In the genomic region with DNA sequence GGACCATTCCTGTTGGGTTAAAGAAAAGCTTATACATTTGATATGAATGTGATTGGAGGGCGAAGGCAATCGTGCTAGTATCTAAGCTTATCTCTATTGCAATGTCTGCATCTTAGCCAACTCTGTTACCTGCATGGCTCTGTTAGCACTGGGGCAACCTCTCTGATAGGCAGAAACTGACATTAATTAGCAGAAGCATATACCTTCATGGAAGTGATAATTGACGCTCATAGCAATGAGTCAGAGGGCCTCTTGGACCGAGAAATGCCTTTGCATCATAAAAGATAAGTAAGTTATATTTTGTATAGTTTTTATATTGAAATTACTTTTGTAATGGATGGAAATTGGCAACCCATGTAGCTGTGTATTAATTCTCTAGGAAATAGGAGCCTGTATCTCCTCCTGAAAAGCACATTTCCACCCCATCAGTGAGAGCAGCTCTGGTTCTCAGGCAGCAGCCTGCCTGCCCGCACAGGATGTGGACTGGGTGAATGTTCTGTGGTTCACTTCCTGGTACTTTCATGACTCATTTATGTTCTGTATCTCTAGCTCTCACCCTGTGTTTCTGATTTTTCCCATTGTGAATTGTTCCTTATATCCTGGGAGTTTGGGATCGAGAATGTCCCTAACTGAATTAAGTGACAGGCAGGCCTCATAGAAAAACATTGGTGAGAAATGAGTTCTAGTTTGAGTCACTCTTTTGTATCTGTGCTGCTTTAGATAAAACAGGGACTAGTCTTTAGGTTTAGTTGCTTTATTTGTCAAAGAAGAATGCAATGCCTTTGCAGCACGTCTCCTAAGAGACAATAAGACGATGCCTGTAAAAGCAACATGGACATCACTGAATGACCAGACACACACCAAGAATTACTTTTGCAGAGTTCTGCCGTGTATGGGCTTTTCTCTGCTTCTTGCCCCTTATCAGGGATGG, we compare ENCODE assay signal across 11 cellular contexts.
DNase-seq lines count a peak whose midpoint lies in the region; ATAC-seq and TF ChIP-seq lines count a peak whose summit lies in the region.
"Had no signal": no experiment of that assay in that cellular context is flagged by ENCODE, and none has a peak within 500 bp of the region (broad histone marks: within the 10 kb centered on the region; RNA-seq: fewer than 3 reads in every experiment).

No MANE protein-coding gene starts in this region.

- peaks cover 4% of the 10 kb centered on the region for H3K9me3 Mint-ChIP-seq in activated T-helper 17 cell treated with anti-CD3 and anti-CD28 coated beads, Interleukin-2, amount 50 U/mL, for 72 hours
- peaks cover 20% of the 10 kb centered on the region for H3K9me3 Mint-ChIP-seq in osteocyte (ENCODE audit: unreplicated experiment)
- H3K9me3 Mint-ChIP-seq: activated T-helper 2 cell treated with anti-CD3 and anti-CD28 coated beads, Interferon-gamma antibody, Interleukin-2, Interleukin-4, amounts not matched to agents 10 μg/mL and 5 μg/mL and 100 μg/mL, durations not matched to agents 14 hours and 24 hours and 36 hours had no signal

- DNase-seq in osteocyte (ENCODE audit: extremely low spot score, unreplicated experiment) = no peak
- DNase-seq in NCI-H226 = no peak
- no peak for DNase-seq in NCI-H128 (lab: John Stamatoyannopoulos, UW; ENCODE audit: unreplicated experiment)
- DNase-seq: EL, NCI-H510A treated with DMSO at 0.1 percent for 48 hours had no signal

- TF ChIP-seq CTCF in osteocyte (IDR thresholded peaks at IDR 0.05) = no peak

- H3K27ac Mint-ChIP-seq in activated T-helper 17 cell treated with anti-CD3 and anti-CD28 coated beads, Interleukin-2, amount 50 U/mL, for 72 hours = no peak overlapping the region
- peak overlapping the region; percentile 48 for H3K27ac Mint-ChIP-seq in osteocyte (ENCODE audit: unreplicated experiment)
- H3K27ac Mint-ChIP-seq: activated T-helper 2 cell treated with anti-CD3 and anti-CD28 coated beads, Interferon-gamma antibody, Interleukin-2, Interleukin-4, amounts not matched to agents 10 μg/mL and 5 μg/mL and 100 μg/mL, durations not matched to agents 14 hours and 24 hours and 36 hours; T-cell had no signal

- H3K27me3 Mint-ChIP-seq in activated T-helper 17 cell treated with anti-CD3 and anti-CD28 coated beads, Interleukin-2, amount 50 U/mL, for 72 hours = no peaks in the 10 kb centered on the region
- no peaks in the 10 kb centered on the region for H3K27me3 Mint-ChIP-seq in osteocyte (ENCODE audit: unreplicated experiment)
- H3K27me3 Mint-ChIP-seq: T-cell had no signal

- H3K4me3 Mint-ChIP-seq in activated T-helper 17 cell treated with anti-CD3 and anti-CD28 coated beads, Interleukin-2, amount 50 U/mL, for 72 hours = no peak overlapping the region
- no peak overlapping the region for H3K4me3 Mint-ChIP-seq in osteocyte (ENCODE audit: unreplicated experiment)
- H3K4me3 Mint-ChIP-seq: T-cell had no signal

- no peaks in the 10 kb centered on the region for H3K36me3 Mint-ChIP-seq in activated T-helper 17 cell treated with anti-CD3 and anti-CD28 coated beads, Interleukin-2, amount 50 U/mL, for 72 hours (ENCODE audit: low read depth)
- peaks cover 2% of the 10 kb centered on the region for H3K36me3 Mint-ChIP-seq in osteocyte (ENCODE audit: unreplicated experiment)
- H3K36me3 Mint-ChIP-seq: T-cell had no signal

- peak; percentile 76 for ATAC-seq in GM19043 (IDR thresholded peaks at IDR 0.05; ENCODE audit: low read depth, unreplicated experiment)
- peak; percentile 55 for ATAC-seq in HG03442 (IDR thresholded peaks at IDR 0.05; ENCODE audit: unreplicated experiment)
- ATAC-seq in activated T-helper 17 cell treated with anti-CD3 and anti-CD28 coated beads, Interleukin-2, amount 50 U/mL, for 72 hours (replicated peaks) = peak; percentile 72
- ATAC-seq in HG03196 (IDR thresholded peaks at IDR 0.05; ENCODE audit: unreplicated experiment) = no peak

- H3K4me1 Mint-ChIP-seq in activated T-helper 17 cell treated with anti-CD3 and anti-CD28 coated beads, Interleukin-2, amount 50 U/mL, for 72 hours = no peaks in the 10 kb centered on the region
- H3K4me1 Mint-ChIP-seq in osteocyte (ENCODE audit: unreplicated experiment) = peaks cover 9% of the 10 kb centered on the region
